19 cellular contexts compared by ENCODE assay signal in the genomic region with DNA sequence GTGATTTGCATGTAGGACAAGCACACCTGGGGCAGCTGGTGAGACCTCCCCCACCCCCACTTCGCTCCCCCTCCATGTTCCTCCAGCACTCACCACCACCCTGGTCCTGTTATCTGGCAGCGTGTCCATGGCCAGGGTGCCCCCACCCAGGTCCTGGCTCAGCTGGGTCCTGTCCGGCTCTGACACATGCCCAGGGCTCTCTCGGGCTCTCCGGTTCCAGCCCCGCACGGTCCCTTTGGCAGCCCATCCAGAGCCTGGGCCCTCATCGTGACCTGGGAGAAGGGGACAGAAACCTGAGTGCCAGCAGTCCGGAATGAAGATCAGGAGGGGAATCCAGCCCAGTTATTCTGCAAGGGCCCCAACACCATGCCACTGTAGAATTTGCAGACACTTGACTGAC. TPM values are rescaled to one million over a fixed set of nuclear protein-coding genes. Genes with fewer than 3 reads are reported as not detected.
"Had no signal": no experiment of that assay in that cellular context is flagged by ENCODE, and none has a peak within 500 bp of the region (broad histone marks: within the 10 kb centered on the region; RNA-seq: fewer than 3 reads in every experiment).

No MANE protein-coding gene starts in this region.

- H3K27me3 ChIP-seq: dorsolateral prefrontal cortex, esophagus muscularis mucosa, foreskin keratinocyte, heart left ventricle, left lung, neural progenitor cell, transverse colon had no signal

- H3K4me3 Mint-ChIP-seq: activated CD8-positive, alpha-beta memory T cell treated with anti-CD3 and anti-CD28 coated beads, Interleukin-2, amount 10 ng/mL, durations not matched to agents 7 days and 5 days; activated T-cell treated with anti-CD3 and anti-CD28 coated beads, Interleukin-2, amount 50 U/mL, for 24 hours; neural progenitor cell had no signal

- DNase-seq: activated CD4-positive, alpha-beta T cell treated with anti-CD3 and anti-CD28 coated beads for 1 hour; activated CD4-positive, alpha-beta T cell treated with anti-CD3 and anti-CD28 coated beads, Interleukin-2, amount 50 U/mL, for 48 hours; activated CD8-positive, alpha-beta memory T cell treated with anti-CD3 and anti-CD28 coated beads, Interleukin-2, amount 10 ng/mL, durations not matched to agents 7 days and 5 days; activated effector memory CD4-positive, alpha-beta T cell treated with Interleukin-2 at 50 U/mL for 16 hours; activated T-cell treated with anti-CD3 and anti-CD28 coated beads, Interleukin-2, amount 50 U/mL, for 24 hours; amygdala; dorsolateral prefrontal cortex; left lung; small intestine; transverse colon had no signal

- H3K36me3 ChIP-seq: esophagus muscularis mucosa, left lung, neural progenitor cell, transverse colon had no signal

- ATAC-seq: activated CD8-positive, alpha-beta memory T cell treated with anti-CD3 and anti-CD28 coated beads, Interleukin-2, amount 10 ng/mL, durations not matched to agents 7 days and 5 days; activated naive CD4-positive, alpha-beta T cell treated with anti-CD3 and anti-CD28 coated beads, Interleukin-2, amount 50 U/mL, for 72 hours had no signal

- H3K9ac ChIP-seq: neural progenitor cell, parathyroid adenoma had no signal

- H3K36me3 Mint-ChIP-seq: activated CD8-positive, alpha-beta memory T cell treated with anti-CD3 and anti-CD28 coated beads, Interleukin-2, amount 10 ng/mL, durations not matched to agents 7 days and 5 days; activated naive CD4-positive, alpha-beta T cell treated with anti-CD3 and anti-CD28 coated beads, Interleukin-2, amount 50 U/mL, for 72 hours; neural progenitor cell had no signal

- H3K4me2 ChIP-seq: neural progenitor cell had no signal

- H3K79me2 ChIP-seq: parathyroid adenoma had no signal

- H3K27ac ChIP-seq: foreskin keratinocyte, left lung, neural progenitor cell, parathyroid adenoma, transverse colon had no signal

- H3K27me3 Mint-ChIP-seq: activated CD8-positive, alpha-beta memory T cell treated with anti-CD3 and anti-CD28 coated beads, Interleukin-2, amount 10 ng/mL, durations not matched to agents 7 days and 5 days; activated T-cell treated with anti-CD3 and anti-CD28 coated beads, Interleukin-2, amount 50 U/mL, for 24 hours had no signal

- H3K27ac Mint-ChIP-seq: activated CD8-positive, alpha-beta memory T cell treated with anti-CD3 and anti-CD28 coated beads, Interleukin-2, amount 10 ng/mL, durations not matched to agents 7 days and 5 days; activated naive CD4-positive, alpha-beta T cell treated with anti-CD3 and anti-CD28 coated beads, Interleukin-2, amount 50 U/mL, for 72 hours; activated T-cell treated with anti-CD3 and anti-CD28 coated beads, Interleukin-2, amount 50 U/mL, for 24 hours had no signal

- H3K9me3 Mint-ChIP-seq: activated naive CD4-positive, alpha-beta T cell treated with anti-CD3 and anti-CD28 coated beads, Interleukin-2, amount 50 U/mL, for 72 hours; activated T-cell treated with anti-CD3 and anti-CD28 coated beads, Interleukin-2, amount 50 U/mL, for 24 hours; neural progenitor cell had no signal

- H3K4me3 ChIP-seq: dorsolateral prefrontal cortex, esophagus muscularis mucosa, heart left ventricle, left lung, neural progenitor cell, transverse colon had no signal

- H3K4me1 Mint-ChIP-seq: activated CD8-positive, alpha-beta memory T cell treated with anti-CD3 and anti-CD28 coated beads, Interleukin-2, amount 10 ng/mL, durations not matched to agents 7 days and 5 days had no signal

- H3K4me1 ChIP-seq: left lung, neural progenitor cell had no signal

- H2AFZ ChIP-seq: neural progenitor cell, parathyroid adenoma had no signal

- H3K9me3 ChIP-seq: esophagus muscularis mucosa, heart left ventricle, transverse colon had no signal

RNA-seq across cellular contexts. Expression of a gene that starts 26.4 kb away (rescaled TPM):
- total RNA-seq: cerebellum, foreskin keratinocyte, heart left ventricle, left lung, mesenteric fat pad, subcutaneous adipose tissue, transverse colon had no signal
- polyA plus RNA-seq: foreskin keratinocyte, heart left ventricle, small intestine had no signal
